Comparison of ENCODE assay signal across 9 cellular contexts in genomic region chr20:35344354-35344837, GRCh38. TPM values are rescaled to one million over a fixed set of nuclear protein-coding genes. Genes with fewer than 3 reads are reported as not detected.
DNase-seq lines count a peak whose midpoint lies in the region; ATAC-seq and TF ChIP-seq lines count a peak whose summit lies in the region.
"Had no signal": no experiment of that assay in that cellular context is flagged by ENCODE, and none has a peak within 500 bp of the region (broad histone marks: within the 10 kb centered on the region; RNA-seq: fewer than 3 reads in every experiment).

No MANE protein-coding gene starts in this region.

- BruUV-seq in IMR-90 (replicated peaks; lab: Mats Ljungman, UMichigan): no TSS peak

- H2AK5ac ChIP-seq in IMR-90 (ENCODE audit: low read depth, low read length): peak overlapping the region; percentile 5; the same call in 1 of the 2 replicates

- no peak overlapping the region for H2AFZ ChIP-seq in IMR-90 (replicated peaks; ENCODE audit: low read length, poor library complexity)

- H3K9me1 ChIP-seq in IMR-90 (ENCODE audit: insufficient read depth, low read length): peaks cover 18% of the 10 kb centered on the region

- H3K56ac ChIP-seq in IMR-90 (ENCODE audit: extremely low read depth, insufficient read depth, low read length): no peak overlapping the region

- H3K4me3 ChIP-seq in AG04449 (ENCODE audit: low read depth, low read length) (no peak overlapping the region), IMR-90 (ENCODE audit: insufficient read depth, low read depth, low read length) (no peak overlapping the region), right atrium auricular region (no peak overlapping the region)

- peak overlapping the region; percentile 41; the same call in 1 of the 2 replicates for H2BK120ac ChIP-seq in IMR-90 (ENCODE audit: low read depth, low read length)

- H4K8ac ChIP-seq in IMR-90 (ENCODE audit: low read depth in 2 of 2, low read length in 2 of 2): peak overlapping the region in 1 of 2 experiments; percentile 44; a peak in 2 of 4 replicates

- dilution Hi-C loops in IMR-90 (cut with HindIII; ENCODE audit: low sequenced_read_pairs, unreplicated experiment): no loop called here

- TF ChIP-seq POLR2A in IMR-90 (IDR thresholded peaks at IDR 0.05; ENCODE audit: low read depth, low read length): no peak

- H2BK15ac ChIP-seq in IMR-90 (ENCODE audit: low read depth, low read length): no peak overlapping the region; the same call in 2 of the 3 replicates

- H3K27me3 ChIP-seq in IMR-90 (ENCODE audit: control insufficient read depth, insufficient read depth, low read length) (no peaks in the 10 kb centered on the region), right atrium auricular region (no peaks in the 10 kb centered on the region)

- peak overlapping the region; percentile 23; the same call in 1 of the 2 replicates for H3K4me2 ChIP-seq in IMR-90 (ENCODE audit: low read depth, low read length)

- H4K20me1 ChIP-seq in IMR-90 (ENCODE audit: insufficient read depth, low read length): no peaks in the 10 kb centered on the region

- H4K91ac ChIP-seq in IMR-90 (ENCODE audit: insufficient read depth, low read depth, low read length): peak overlapping the region; percentile 47

- H3K79me1 ChIP-seq in IMR-90 (ENCODE audit: low read depth in 1 of 2, low read length in 2 of 2): peaks cover 0 to 25% of the 10 kb centered on the region in 2 experiments; a peak in 2 of 4 replicates

- peak; percentile 83 for ATAC-seq in IMR-90 (ENCODE audit: low read depth)
- ATAC-seq in HG02840 (IDR thresholded peaks at IDR 0.05; ENCODE audit: low FRiP score, unreplicated experiment): no peak
- ATAC-seq in HG02678 (IDR thresholded peaks at IDR 0.05; ENCODE audit: unreplicated experiment): no peak

- H3K4ac ChIP-seq in IMR-90 (ENCODE audit: low read depth, low read length): peak overlapping the region; percentile 58

- no CpG with 5 or more reads among the region's 3 CpGs for WGBS in IMR-90 (ENCODE audit: extremely low coverage in 2 of 2, insufficient read length in 1 of 2), 2 experiments

- 0 out of 2 replicates have a peak overlapping the region, but pooled peaks have one; percentile 29 for H3K23ac ChIP-seq in IMR-90 (ENCODE audit: low read depth, low read length)

- peak; percentile 51 for DNase-seq in AG04449 (ENCODE audit: low read depth, low spot score)
- DNase-seq in IMR-90: peak; percentile 96
- peak; percentile 17 for DNase-seq in UCSD-AML1 (lab: John Stamatoyannopoulos, UW; ENCODE audit: unreplicated experiment)
- DNase-seq in right atrium auricular region (ENCODE audit: low spot score): peak; percentile 62
- DNase-seq in GM19238 (ENCODE audit: insufficient read length, low spot score): no peak
- DNase-seq in SKM-1 treated with dmso at 0.1 percent for 144 hours (lab: John Stamatoyannopoulos, UW; ENCODE audit: unreplicated experiment): no peak
- DNase-seq: CD4-positive, alpha-beta T cell had no signal

- H3K27ac ChIP-seq in IMR-90 (ENCODE audit: insufficient read depth, low read length) (peak overlapping the region; percentile 31; the same call in 1 of the 2 replicates), right atrium auricular region (no peak overlapping the region)

- no peak overlapping the region for H3K18ac ChIP-seq in IMR-90 (ENCODE audit: low read depth, low read length)

- no peak overlapping the region for H3K9ac ChIP-seq in IMR-90 (ENCODE audit: low read depth, low read length)

- no peak overlapping the region for H4K5ac ChIP-seq in IMR-90 (ENCODE audit: low read depth, low read length)

- POLR2A ChIA-PET in AG04449 (lab: Yijun Ruan, JAX) (interaction anchor here (1.0 to 1.2 kb wide), 2 partner anchors 25 to 39 kb away, joined by 3 to 6 read pairs; no protein-coding TSS in a partner anchor), IMR-90 (lab: Charles Lee; ENCODE audit: unreplicated experiment) (no interaction called here)

- H3K14ac ChIP-seq in IMR-90 (replicated peaks; ENCODE audit: low read depth, low read length): no peak overlapping the region; the same call in 1 of the 2 replicates

- H3K9me3 ChIP-seq in IMR-90 (ENCODE audit: control insufficient read depth, insufficient read depth, low read length): peaks cover 3% of the 10 kb centered on the region; the same call in 1 of the 2 replicates
- no peaks in the 10 kb centered on the region for H3K9me3 ChIP-seq in right atrium auricular region

- no peak for TF ChIP-seq RAD21 in IMR-90 (IDR thresholded peaks at IDR 0.05; ENCODE audit: low read length)

- no peak for TF ChIP-seq CTCF in AG04449 (IDR thresholded peaks at IDR 0.05; ENCODE audit: insufficient read depth, low read length, missing control alignments)
- TF ChIP-seq CTCF in IMR-90 (conservative IDR thresholded peaks at IDR 0.05; ENCODE audit: low read depth, low read length): no peak
- no peak for TF ChIP-seq CTCF in right atrium auricular region (IDR thresholded peaks at IDR 0.05)

- H3K4me1 ChIP-seq in IMR-90 (ENCODE audit: control insufficient read depth, insufficient read depth, low read length) (peaks cover 20% of the 10 kb centered on the region), right atrium auricular region (peaks cover 0 to 14% of the 10 kb centered on the region in 2 donors)

- peaks cover 13% of the 10 kb centered on the region for H3K36me3 ChIP-seq in IMR-90 (ENCODE audit: control insufficient read depth, insufficient read depth, low read length)
- peaks cover 38% of the 10 kb centered on the region for H3K36me3 ChIP-seq in right atrium auricular region

- peak overlapping the region; percentile 33 for H2AK9ac ChIP-seq in IMR-90 (replicated peaks; ENCODE audit: low read depth, low read length, poor library complexity)

- CTCF ChIA-PET in AG04449 (lab: Yijun Ruan, JAX): interaction anchor here (1.1 to 2.9 kb wide), 7 partner anchors 13 to 95 kb away, joined by 3 to 18 read pairs (median 8); partner anchors contain the start of gene GDF5
- CTCF ChIA-PET in IMR-90 (lab: Yijun Ruan, JAX): interaction anchor here (1.2 kb wide), 1 partner anchor 41 kb away, joined by 3 read pairs; no protein-coding TSS in a partner anchor

- peak overlapping the region; percentile 68; the same call in 1 of the 2 replicates for H2BK20ac ChIP-seq in IMR-90 (ENCODE audit: low read depth, low read length)

- peak overlapping the region; percentile 63 for H2BK5ac ChIP-seq in IMR-90 (ENCODE audit: low read depth, low read length, poor library complexity, severe bottlenecking)

- intact Hi-C loops in IMR-90 (cut with micrococcal nuclease): no loop called here

- in situ Hi-C loops in IMR-90 (cut with MboI; ENCODE audit: low sequenced_read_pairs): no loop called here

TF ChIP-seq in IMR-90, 13 proteins besides CTCF, POLR2A, EP300 and RAD21:
- TF ChIP-seq FOS (IDR thresholded peaks at IDR 0.05; ENCODE audit: low read depth, low read length): no peak; the same call in 1 of the 2 replicates
- TF ChIP-seq CEBPB (IDR thresholded peaks at IDR 0.05; ENCODE audit: low read depth, low read length): peak; percentile 95
- peak; percentile 47 for TF ChIP-seq RCOR1 (IDR thresholded peaks at IDR 0.05; ENCODE audit: insufficient replicate concordance, low read length)
- no peak for TF ChIP-seq SMC3 (IDR thresholded peaks at IDR 0.05; ENCODE audit: low read depth, low read length)
TF ChIP-seq in IMR-90: peak in this region for 2.

RNA-seq across cellular contexts. Expression of gene FAM83C, which starts 52.2 kb away (rescaled TPM):
- total RNA-seq in IMR-90 (2012; rRNA removed): not detected in 2 replicates
- 0.02 and 0.03 TPM in 2 replicates for polyA plus RNA-seq in IMR-90 (2012; rRNA removed)
- 0.02 TPM in 1 of 2 replicates, not detected in the other for polyA plus RNA-seq in IMR-90 (2012; cell fraction: cytosol; rRNA removed)
- polyA plus RNA-seq in IMR-90 (2012; cell fraction: nucleus; rRNA removed; ENCODE audit: low replicate concordance): 0.03 and 0.13 TPM in 2 replicates
- total RNA-seq in right atrium auricular region: not detected
- total RNA-seq: CD4-positive, alpha-beta T cell had no signal

RNA-seq across cellular contexts. Expression of gene EIF6, which starts 59.8 kb away (rescaled TPM):
- total RNA-seq in IMR-90 (2012; rRNA removed): 215 and 227 TPM in 2 replicates
- 215 and 258 TPM in 2 replicates for polyA plus RNA-seq in IMR-90 (2012; rRNA removed)
- polyA plus RNA-seq in IMR-90 (2012; cell fraction: cytosol; rRNA removed): 163 and 323 TPM in 2 replicates
- 385 and 588 TPM in 2 replicates for polyA plus RNA-seq in IMR-90 (2012; cell fraction: nucleus; rRNA removed; ENCODE audit: low replicate concordance)
- total RNA-seq in right atrium auricular region: 10 to 100 TPM; 23.0 to 44.3 TPM

Comparison
In these comparisons a context has a peak if more than half of its experiments do, and no peak if none do; other contexts are left out.
1. DNase-seq: peak in AG04449 (single experiment), IMR-90 (single experiment), UCSD-AML1 (single experiment) and right atrium auricular region (single experiment); none in GM19238 (single experiment) and SKM-1 treated with dmso at 0.1 percent for 144 hours (single experiment).